ENCODE assay signal across 8 cellular contexts in the genomic region with DNA sequence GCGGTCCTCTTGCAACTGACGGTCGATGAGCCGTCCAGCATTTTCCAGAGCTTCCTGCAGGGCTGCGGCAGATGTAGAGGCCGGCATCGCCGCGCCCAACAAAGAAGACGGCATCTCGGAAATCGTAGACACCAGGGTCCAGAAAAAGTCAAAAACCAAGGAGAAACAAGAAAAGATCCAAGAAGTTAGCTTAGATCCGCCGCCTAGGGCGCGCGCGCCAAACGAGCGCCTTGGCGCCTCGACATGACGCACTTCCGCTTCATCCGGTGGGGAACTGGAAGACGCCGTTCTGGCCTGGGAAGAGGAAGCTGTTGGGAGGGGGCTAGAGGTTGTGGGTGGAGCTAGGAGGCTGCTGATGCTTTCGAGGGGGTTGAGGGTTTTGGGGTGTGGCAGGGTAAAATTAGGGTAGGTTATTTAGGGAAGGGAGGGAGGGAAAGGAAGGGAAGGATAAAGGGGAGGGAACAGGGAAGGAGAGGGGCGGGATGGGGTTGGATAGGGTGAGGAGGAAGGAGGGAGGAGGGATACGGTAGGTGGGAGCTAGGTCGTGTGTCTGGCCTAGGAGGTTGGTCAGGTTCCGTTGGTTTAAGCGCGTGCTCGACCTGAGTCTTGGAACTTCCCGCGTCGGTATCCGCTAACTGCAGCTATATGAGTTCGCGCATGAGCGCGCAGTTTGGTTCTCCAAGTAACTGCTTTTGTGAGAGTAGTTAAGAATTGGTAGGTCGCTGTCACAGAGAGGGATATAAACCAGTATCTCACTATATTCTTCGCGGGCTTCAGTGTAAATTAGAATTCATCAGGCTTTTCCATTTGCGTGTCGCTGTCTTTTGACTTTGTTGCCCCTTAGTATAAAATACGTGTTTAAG. TPM values are rescaled to one million over a fixed set of nuclear protein-coding genes. Genes with fewer than 3 reads are reported as not detected.
DNase-seq lines count a peak whose midpoint lies in the region; FAIRE-seq and TF ChIP-seq lines count a peak whose summit lies in the region.

A gene (minus strand): TSS at position 243 of the 863 bp plus-strand sequence. CDS start 129 bp downstream, at position 114.

- peak; percentile 20 for TF ChIP-seq CTCF in neutrophil (IDR thresholded peaks at IDR 0.05)

- no peaks in the 10 kb centered on the region for H3K9me3 ChIP-seq in neutrophil

- CTCF ChIA-PET in HEK293T (lab: Yijun Ruan, JAX): interaction anchor here (0.9 to 1.1 kb wide), 3 partner anchors 9 to 178 kb away, joined by 3 read pairs; no protein-coding TSS in a partner anchor

- POLR2A ChIA-PET in HEK293T (lab: Yijun Ruan, JAX): interaction anchor here (0.7 to 2.1 kb wide), 34 partner anchors 8 to 1289 kb away, joined by 3 to 42 read pairs (median 4); a partner anchor contains a TSS

- peak; percentile 96 for DNase-seq in GM03348 (ENCODE audit: low spot score)
- peak; percentile 92 for DNase-seq in HEK293T (ENCODE audit: extremely low spot score)
- peak; percentile 92 for DNase-seq in MV-4-11 (lab: John Stamatoyannopoulos, UW)
- DNase-seq in SK-MEL-5 (ENCODE audit: low read depth, low spot score): peak; percentile 99
- DNase-seq in activated naive CD4-positive, alpha-beta T cell treated with Interleukin-2 at 50 U/mL for 16 hours: peak; percentile 91
- peak; percentile 77 to 86 for DNase-seq in frontal cortex (ENCODE audit: low spot score in 2 of 2)
- DNase-seq in substantia nigra (lab: John Stamatoyannopoulos, UW): peak; percentile 50 to 95 (median 89)

- H3K27ac ChIP-seq in neutrophil (peak within 1 kb of the TSS; percentile 76), substantia nigra (ENCODE audit: low read depth, low read length, poor library complexity, severe bottlenecking) (peak within 1 kb of the TSS; percentile 78)

- peaks cover 7 to 23% of the 10 kb centered on the region in 2 experiments for H3K4me1 ChIP-seq in neutrophil (ENCODE audit: control insufficient read depth in 1 of 2, insufficient read depth in 1 of 2, low read depth in 1 of 2, low read length in 1 of 2)

- in situ Hi-C loops in SK-MEL-5 (cut with HindIII; ENCODE audit: low pct_unique_long_range_greater_than_20kb, low sequenced_read_pairs): no loop called here

- peak within 1 kb of the TSS; percentile 76 to 83 for H3K4me3 ChIP-seq in neutrophil (ENCODE audit: low read depth in 1 of 2, low read length in 1 of 2)

- peaks cover 12% of the 10 kb centered on the region for H3K27me3 ChIP-seq in neutrophil

- no peak for FAIRE-seq in frontal cortex (lab: Jason Lieb, UNC)

- H3K36me3 ChIP-seq in neutrophil: no peaks in the 10 kb centered on the region

TF ChIP-seq in HEK293T, 16 proteins besides CTCF, POLR2A, EP300 and RAD21:
- no peak for TF ChIP-seq NFRKB (IDR thresholded peaks at IDR 0.05)
- TF ChIP-seq L3MBTL2 (conservative IDR thresholded peaks at IDR 0.05): peak; percentile 96
- TF ChIP-seq ELF4 (IDR thresholded peaks at IDR 0.05): peak; percentile 68
- TF ChIP-seq FOXM1 (IDR thresholded peaks at IDR 0.05; ENCODE audit: borderline replicate concordance): no peak

RNA-seq across cellular contexts. Expression of the gene that starts here (rescaled TPM):
- 96.5 and 97.8 TPM in 2 replicates for total RNA-seq in SK-MEL-5 (2014; rRNA removed; shearing (Covaris generic))
- polyA plus RNA-seq in SK-MEL-5 (2015; cell fraction: cytosol; rRNA removed): 33.6 and 49.1 TPM in 2 replicates
- 50.1 and 58.8 TPM in 2 replicates for polyA plus RNA-seq in SK-MEL-5 (2015; cell fraction: nucleus; rRNA removed)
- 55.8 TPM for total RNA-seq in frontal cortex

Comparison
In these comparisons a context has a peak if more than half of its experiments do, and no peak if none do; other contexts are left out.
1. Peak in every context shown above with its lines: DNase-seq, H3K4me3 ChIP-seq and H3K27ac ChIP-seq.